Comparison of ENCODE assay signal across 9 cellular contexts in the genomic region with DNA sequence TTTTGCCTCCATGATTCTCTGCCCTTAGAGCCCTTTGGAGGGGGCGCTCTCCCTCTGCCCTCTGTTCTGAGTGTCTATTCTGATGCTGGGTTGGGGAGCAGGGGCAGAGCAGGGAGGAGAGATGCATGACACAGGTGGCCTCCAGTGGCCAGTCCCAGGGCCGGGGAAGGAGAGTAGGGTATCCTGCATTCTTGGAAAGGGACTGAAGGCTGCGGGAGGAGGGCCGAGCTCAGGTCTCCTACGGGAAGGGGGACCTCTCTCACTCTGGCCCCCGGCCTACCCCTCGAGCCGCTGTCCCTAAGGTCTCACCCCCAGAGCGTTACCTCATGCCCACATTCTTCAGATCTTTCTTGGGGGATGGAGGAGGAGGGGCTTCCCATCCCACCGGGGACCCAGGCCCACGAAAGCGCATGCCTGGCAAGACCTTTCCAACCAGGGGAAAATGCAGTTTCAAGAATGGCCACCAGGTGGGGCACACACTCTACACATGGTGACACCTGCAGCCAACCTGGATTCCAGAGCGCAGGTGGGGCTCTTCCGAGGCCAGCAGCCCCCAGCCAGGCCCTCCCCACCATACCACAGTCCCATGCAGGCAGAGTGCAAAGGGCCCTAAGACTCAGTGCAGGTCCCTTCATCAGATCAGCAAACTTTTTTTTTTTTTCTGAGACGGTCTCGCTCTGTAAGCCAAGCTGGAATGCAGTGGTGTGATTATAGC.
DNase-seq lines count a peak whose midpoint lies in the region; ATAC-seq, FAIRE-seq and TF ChIP-seq lines count a peak whose summit lies in the region.
"Had no signal": no experiment of that assay in that cellular context is flagged by ENCODE, and none has a peak within 500 bp of the region (broad histone marks: within the 10 kb centered on the region; RNA-seq: fewer than 3 reads in every experiment).

No MANE protein-coding gene starts in this region.

- no peak overlapping the region for H3K27ac ChIP-seq in DOHH2 (ENCODE audit: low read depth, low read length)

- ATAC-seq in GM21576 (IDR thresholded peaks at IDR 0.05; ENCODE audit: unreplicated experiment) = no peak

- no peaks in the 10 kb centered on the region for H3K9me2 ChIP-seq in DOHH2 (replicated peaks; ENCODE audit: control insufficient read depth, low read length)

- no peak overlapping the region for H3K4me3 ChIP-seq in DOHH2 (ENCODE audit: low read length)

- no peaks in the 10 kb centered on the region; the same call in 1 of the 2 replicates for H3K4me1 ChIP-seq in DOHH2 (ENCODE audit: control insufficient read depth, low read length)

- H3K9me3 ChIP-seq in DOHH2 (ENCODE audit: control insufficient read depth, insufficient read depth, low read length) = no peaks in the 10 kb centered on the region

- peak; percentile 75 for DNase-seq in LoVo (ENCODE audit: low spot score)
- peak; percentile 21 to 69 (median 50) for DNase-seq in T-helper 2 cell
- DNase-seq in anterior cingulate cortex (lab: John Stamatoyannopoulos, UW) = peak in 50 of 58 donors; percentile 3 to 79 (median 23)
- peak; percentile 82 for DNase-seq in iPS-NIHi7 (ENCODE audit: extremely low spot score)
- peak; percentile 83 for DNase-seq in stimulated activated CD4-positive, alpha-beta T cell treated with anti-CD3 and anti-CD28 coated beads, Interleukin-15, amount 100 ng/mL, for 24 hours
- DNase-seq in HTR-8/SVneo (ENCODE audit: insufficient read length, low spot score) = no peak

- FAIRE-seq in HTR-8/SVneo (lab: Jason Lieb, UNC) = no peak
- FAIRE-seq: TTC549 had no signal

- no peaks in the 10 kb centered on the region for H3F3A ChIP-seq in DOHH2 (ENCODE audit: control insufficient read depth, insufficient read depth)

- no peaks in the 10 kb centered on the region for H3K36me3 ChIP-seq in DOHH2 (ENCODE audit: control insufficient read depth, low read length)

- no peaks in the 10 kb centered on the region; the same call in 1 of the 2 replicates for H3K27me3 ChIP-seq in DOHH2 (ENCODE audit: control insufficient read depth, low read length)

- H3K4me2 ChIP-seq in DOHH2 (ENCODE audit: low read length) = no peak overlapping the region

- no peaks in the 10 kb centered on the region for H3K79me2 ChIP-seq in DOHH2 (ENCODE audit: control insufficient read depth, low read length)

- peak; percentile 98 for TF ChIP-seq CTCF in DOHH2 (IDR thresholded peaks at IDR 0.05; ENCODE audit: low read depth, low read length, poor library complexity, severe bottlenecking)

- no peaks in the 10 kb centered on the region for H4K20me1 ChIP-seq in DOHH2 (ENCODE audit: control insufficient read depth, insufficient read depth, low read depth, low read length)
